Comparison of ENCODE assay signal across 2 cellular contexts in the genomic region with DNA sequence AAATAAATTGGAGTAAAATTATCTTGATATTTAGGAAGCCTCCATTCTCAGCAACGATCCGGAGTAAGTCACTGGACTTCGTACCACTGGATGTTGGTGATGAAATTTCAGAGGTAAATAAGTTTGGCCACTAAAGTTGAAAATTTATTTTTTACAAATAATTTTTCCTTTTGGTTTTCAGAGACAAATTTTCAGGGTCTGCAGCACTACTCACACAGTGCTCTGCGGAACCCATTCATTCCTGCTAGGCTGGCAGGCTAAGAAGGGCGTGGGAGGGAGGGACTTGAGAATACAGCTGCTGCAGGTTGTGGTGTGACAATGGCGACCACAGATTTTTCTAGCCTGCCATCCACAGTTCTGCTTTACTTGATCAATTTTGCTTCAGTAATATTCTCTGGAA.
TF ChIP-seq lines count a peak whose summit lies in the region.

No MANE protein-coding gene starts in this region.

TF ChIP-seq in A549, 52 proteins besides CTCF, POLR2A, EP300 and RAD21:
- no peak for TF ChIP-seq HOXB5 (CRISPR knock-in tag; IDR thresholded peaks at IDR 0.05)
- TF ChIP-seq ZFP36 (IDR thresholded peaks at IDR 0.05; ENCODE audit: borderline replicate concordance, partially characterized antibody) = no peak
- no peak for TF ChIP-seq FOSB (CRISPR knock-in tag; IDR thresholded peaks at IDR 0.05)
- no peak for TF ChIP-seq NPAS2 (CRISPR knock-in tag; IDR thresholded peaks at IDR 0.05; ENCODE audit: borderline replicate concordance)
TF ChIP-seq in A549: peak in this region for 0.

TF ChIP-seq in IMR-90, 13 proteins besides CTCF, POLR2A, EP300 and RAD21:
- TF ChIP-seq ELK1 (IDR thresholded peaks at IDR 0.05; ENCODE audit: borderline replicate concordance, low read depth, low read length) (no peak), CHD1 (IDR thresholded peaks at IDR 0.05; ENCODE audit: low read depth, low read length) (no peak), RFX5 (IDR thresholded peaks at IDR 0.05; ENCODE audit: low read depth, low read length) (no peak), RCOR1 (IDR thresholded peaks at IDR 0.05; ENCODE audit: insufficient replicate concordance, low read length) (no peak), NFE2L2 (IDR thresholded peaks at IDR 0.05; ENCODE audit: low read depth, low read length) (no peak), MAZ (IDR thresholded peaks at IDR 0.05; ENCODE audit: borderline replicate concordance, low read depth, low read length) (no peak), USF2 (IDR thresholded peaks at IDR 0.05; ENCODE audit: low read depth, low read length) (no peak), SMC3 (IDR thresholded peaks at IDR 0.05; ENCODE audit: low read depth, low read length) (no peak), MAFK (IDR thresholded peaks at IDR 0.05; ENCODE audit: low read depth, low read length) (no peak), CEBPB (IDR thresholded peaks at IDR 0.05; ENCODE audit: low read depth, low read length) (no peak), FOS (IDR thresholded peaks at IDR 0.05; ENCODE audit: low read depth, low read length) (no peak), MXI1 (IDR thresholded peaks at IDR 0.05; ENCODE audit: borderline replicate concordance, low read depth, low read length) (no peak)
TF ChIP-seq in IMR-90: peak in this region for 0.
